Comparison of ENCODE assay signal across 8 cellular contexts in genomic region chr7:2757904-2758672, GRCh38.
DNase-seq lines count a peak whose midpoint lies in the region; ATAC-seq, FAIRE-seq and TF ChIP-seq lines count a peak whose summit lies in the region.

No MANE protein-coding gene starts in this region.

- no peak for TF ChIP-seq POLR2A in IMR-90 (IDR thresholded peaks at IDR 0.05; ENCODE audit: low read depth, low read length)
- no peak for TF ChIP-seq POLR2A in K562 (conservative IDR thresholded peaks at IDR 0.05)

- H4K91ac ChIP-seq in IMR-90 (ENCODE audit: insufficient read depth, low read depth, low read length) = peak overlapping the region; percentile 68

- peak; percentile 30 for TF ChIP-seq RAD21 in IMR-90 (IDR thresholded peaks at IDR 0.05; ENCODE audit: low read length)
- peak in 1 of 2 experiments; percentile 5; a peak in 2 of 4 replicates for TF ChIP-seq RAD21 in K562 (CRISPR knock-in tag; conservative IDR thresholded peaks at IDR 0.05 in 1 of 2, IDR thresholded peaks at IDR 0.05 in 1 of 2)

- in situ Hi-C loops in IMR-90 (cut with MboI; ENCODE audit: low sequenced_read_pairs) = no loop called here
- in situ Hi-C loops in K562 (cut with MboI) = no loop called here

- H3K56ac ChIP-seq in IMR-90 (ENCODE audit: extremely low read depth, insufficient read depth, low read length) = peak overlapping the region; percentile 67

- peaks cover 44% of the 10 kb centered on the region for H3K4me1 Mint-ChIP-seq in T-helper 1 cell treated with Interleukin-12 subunit alpha and Interleukin-12 subunit beta and Interleukin-4 antibody, amounts not matched to agents 30 μg/mL and 1 μg/mL, for 36 hours (ENCODE audit: low read depth)

- TF ChIP-seq CTCF in IMR-90 (conservative IDR thresholded peaks at IDR 0.05; ENCODE audit: low read depth, low read length) (no peak), K562 (IDR thresholded peaks at IDR 0.05 in 2 of 3, conservative IDR thresholded peaks at IDR 0.05 in 1 of 3; ENCODE audit: insufficient read depth in 2 of 3, low read depth in 1 of 3, low read length in 3 of 3) (no peak)

- H2BK120ac ChIP-seq in IMR-90 (ENCODE audit: low read depth, low read length) = peak overlapping the region; percentile 90

- H4K5ac ChIP-seq in IMR-90 (ENCODE audit: low read depth, low read length) = peak overlapping the region; percentile 35

- peak overlapping the region; percentile 93 for H3K27ac Mint-ChIP-seq in T-helper 1 cell treated with Interleukin-12 subunit alpha and Interleukin-12 subunit beta and Interleukin-4 antibody, amounts not matched to agents 30 μg/mL and 1 μg/mL, for 36 hours

- peaks cover 19% of the 10 kb centered on the region; the same call in 2 of the 3 replicates for H3K79me2 ChIP-seq in K562 (ENCODE audit: control insufficient read depth, insufficient read depth, low read length)

- peaks cover 19% of the 10 kb centered on the region for H3K36me3 Mint-ChIP-seq in T-helper 1 cell treated with Interleukin-12 subunit alpha and Interleukin-12 subunit beta and Interleukin-4 antibody, amounts not matched to agents 30 μg/mL and 1 μg/mL, for 36 hours (ENCODE audit: low read depth)

- H3K79me1 ChIP-seq in IMR-90 (ENCODE audit: low read depth in 1 of 2, low read length in 2 of 2) = peaks cover 44 to 72% of the 10 kb centered on the region in 2 experiments

- WGBS in IMR-90 (ENCODE audit: extremely low coverage in 2 of 2, insufficient read length in 1 of 2), 2 experiments = 14 to 100% methylated on average over 1 to 5 of the region's 12 CpGs
- 1% methylated on average over 12 of the region's 12 CpGs for WGBS in K562 (ENCODE audit: insufficient coverage, low coverage, missing lambda C conversion rate)

- H3K27me3 ChIP-seq in IMR-90 (ENCODE audit: control insufficient read depth, insufficient read depth, low read length) (no peaks in the 10 kb centered on the region), K562 (ENCODE audit: control insufficient read depth in 2 of 2, insufficient read depth in 2 of 2, low read length in 2 of 2) (no peaks in the 10 kb centered on the region)

- DNase-seq in GM04503 (ENCODE audit: low read depth) = peak; percentile 97
- DNase-seq in IMR-90 = peak; percentile 99
- DNase-seq in K562 (ENCODE audit: extremely low read depth in 1 of 4, low spot score in 3 of 4) = peak; percentile 70 to 94 (median 74)
- peak; percentile 95 for DNase-seq in kidney tubule cell (ENCODE audit: low spot score)
- DNase-seq in stimulated activated CD4-positive, alpha-beta T cell treated with anti-CD3 and anti-CD28 coated beads, Interleukin-4, amount 100 ng/mL, for 1 hour = peak; percentile 65
- no peak for DNase-seq in effector CD8-positive, alpha-beta T cell (lab: John Stamatoyannopoulos, UW)

- peaks cover 11% of the 10 kb centered on the region for H4K20me1 ChIP-seq in IMR-90 (ENCODE audit: insufficient read depth, low read length)
- 0 out of 2 replicates have a peak, but pooled peaks cover 3% of the 10 kb centered on the region for H4K20me1 ChIP-seq in K562 (replicated peaks; ENCODE audit: control insufficient read depth, insufficient read depth, low read length)

- peak overlapping the region; percentile 88 for H3K23ac ChIP-seq in IMR-90 (ENCODE audit: low read depth, low read length)

- peak overlapping the region; percentile 0 to 84; a peak in 3 of 4 replicates for H4K8ac ChIP-seq in IMR-90 (ENCODE audit: low read depth in 2 of 2, low read length in 2 of 2)

- H3K4me2 ChIP-seq in IMR-90 (ENCODE audit: low read depth, low read length) (peak overlapping the region; percentile 75), K562 (ENCODE audit: insufficient read depth, low read length) (peak overlapping the region; percentile 66)

- H2BK15ac ChIP-seq in IMR-90 (ENCODE audit: low read depth, low read length) = peak overlapping the region; percentile 10; the same call in 1 of the 3 replicates

- H3K9me1 ChIP-seq in IMR-90 (ENCODE audit: insufficient read depth, low read length) (peaks cover 30% of the 10 kb centered on the region), K562 (ENCODE audit: control insufficient read depth, insufficient read depth, low read length) (no peaks in the 10 kb centered on the region)

- CTCF ChIA-PET in IMR-90 (lab: Yijun Ruan, JAX) (interaction anchor here (1.0 to 1.4 kb wide), 2 partner anchors 23 to 129 kb away, joined by 3 to 4 read pairs; no protein-coding TSS in a partner anchor), K562 (lab: Yijun Ruan, JAX; ENCODE audit: low intra/inter-chr PET ratio) (no interaction called here)

- peak overlapping the region; percentile 43 for H3K18ac ChIP-seq in IMR-90 (ENCODE audit: low read depth, low read length)

- H3K4me3 ChIP-seq in IMR-90 (ENCODE audit: insufficient read depth, low read depth, low read length) = peak overlapping the region; percentile 6; the same call in 1 of the 2 replicates
- peak overlapping the region; percentile 17; the same call in 1 of the 2 replicates for H3K4me3 ChIP-seq in K562

- peaks cover 9% of the 10 kb centered on the region for H3K9me3 Mint-ChIP-seq in T-helper 1 cell treated with Interleukin-12 subunit alpha and Interleukin-12 subunit beta and Interleukin-4 antibody, amounts not matched to agents 30 μg/mL and 1 μg/mL, for 36 hours

- H3K27ac ChIP-seq in IMR-90 (ENCODE audit: insufficient read depth, low read length) (peak overlapping the region; percentile 95), K562 (ENCODE audit: extremely low read depth, low read depth, low read length) (peak overlapping the region; percentile 95)

- BruUV-seq in IMR-90 (replicated peaks; lab: Mats Ljungman, UMichigan) (no TSS peak), K562 (replicated peaks; lab: Mats Ljungman, UMichigan) (no TSS peak)

- peak overlapping the region; percentile 66 for H2BK20ac ChIP-seq in IMR-90 (ENCODE audit: low read depth, low read length)

- no peaks in the 10 kb centered on the region for H3K9me3 ChIP-seq in IMR-90 (ENCODE audit: control insufficient read depth, insufficient read depth, low read length)
- H3K9me3 ChIP-seq in K562 (replicated peaks; ENCODE audit: control insufficient read depth, insufficient read depth, low read depth, low read length) = no peaks in the 10 kb centered on the region

- peak overlapping the region; percentile 36 for H2AFZ ChIP-seq in IMR-90 (replicated peaks; ENCODE audit: low read length, poor library complexity)
- peak overlapping the region; percentile 86 for H2AFZ ChIP-seq in K562 (ENCODE audit: low read depth, low read length)

- intact Hi-C loops in IMR-90 (cut with micrococcal nuclease) (loop anchor here (1.0 kb wide), 1 partner anchor 62 kb away; no protein-coding TSS in a partner anchor), K562 (cut with micrococcal nuclease) (loop anchor here (2.0 to 10.0 kb wide), 3 partner anchors 23 to 87 kb away; partner anchors contain the start of gene GNA12)

- peak overlapping the region; percentile 87 for H2AK9ac ChIP-seq in IMR-90 (replicated peaks; ENCODE audit: low read depth, low read length, poor library complexity)

- POLR2A ChIA-PET in IMR-90 (lab: Charles Lee; ENCODE audit: unreplicated experiment) = interaction anchor here (0.6 kb wide), 1 partner anchor 164 kb away, joined by 3 read pairs; no protein-coding TSS in a partner anchor
- POLR2A ChIA-PET in K562 (lab: Yijun Ruan, JAX) = interaction anchor here (0.5 to 2.2 kb wide), 17 partner anchors 13 to 1708 kb away, joined by 3 to 22 read pairs (median 3); no protein-coding TSS in a partner anchor

- peak; percentile 97 for FAIRE-seq in K562 (lab: Jason Lieb, UNC)

- dilution Hi-C loops in IMR-90 (cut with HindIII; ENCODE audit: low sequenced_read_pairs, unreplicated experiment) = no loop called here

- H2BK5ac ChIP-seq in IMR-90 (ENCODE audit: low read depth, low read length, poor library complexity, severe bottlenecking) = peak overlapping the region; percentile 93

- TF ChIP-seq EP300 in K562 (IDR thresholded peaks at IDR 0.05; ENCODE audit: low read length) = peak; percentile 68

- H3K9ac ChIP-seq in IMR-90 (ENCODE audit: low read depth, low read length) (peak overlapping the region; percentile 13), K562 (ENCODE audit: insufficient read depth in 1 of 2, low read depth in 2 of 2, low read length in 2 of 2) (peak overlapping the region; percentile 41 to 74)

- H3K36me3 ChIP-seq in IMR-90 (ENCODE audit: control insufficient read depth, insufficient read depth, low read length) (peaks cover 6% of the 10 kb centered on the region), K562 (ENCODE audit: control insufficient read depth, insufficient read depth, low read length) (peaks cover 6% of the 10 kb centered on the region; the same call in 1 of the 3 replicates)

- peak overlapping the region; percentile 96 for H3K4ac ChIP-seq in IMR-90 (ENCODE audit: low read depth, low read length)

- H3K4me1 ChIP-seq in IMR-90 (ENCODE audit: control insufficient read depth, insufficient read depth, low read length) = peaks cover 39% of the 10 kb centered on the region
- peaks cover 32 to 58% of the 10 kb centered on the region in 2 experiments for H3K4me1 ChIP-seq in K562 (replicated peaks in 1 of 2; ENCODE audit: control insufficient read depth in 2 of 2, insufficient read depth in 2 of 2, low read length in 2 of 2)

- ATAC-seq in GM21786 (IDR thresholded peaks at IDR 0.05; ENCODE audit: unreplicated experiment) = peak; percentile 73
- peak; percentile 82 for ATAC-seq in IMR-90 (ENCODE audit: low read depth)
- peak; percentile 93 for ATAC-seq in K562

- H3K4me3 Mint-ChIP-seq in T-helper 1 cell treated with Interleukin-12 subunit alpha and Interleukin-12 subunit beta and Interleukin-4 antibody, amounts not matched to agents 30 μg/mL and 1 μg/mL, for 36 hours = peak overlapping the region; percentile 73

- H3K27me3 Mint-ChIP-seq in T-helper 1 cell treated with Interleukin-12 subunit alpha and Interleukin-12 subunit beta and Interleukin-4 antibody, amounts not matched to agents 30 μg/mL and 1 μg/mL, for 36 hours (ENCODE audit: low read depth) = no peaks in the 10 kb centered on the region

- peak overlapping the region; percentile 74 for H3K14ac ChIP-seq in IMR-90 (replicated peaks; ENCODE audit: low read depth, low read length)

- H2AK5ac ChIP-seq in IMR-90 (ENCODE audit: low read depth, low read length) = peak overlapping the region; percentile 60

TF ChIP-seq in IMR-90, 13 proteins besides CTCF, POLR2A, EP300 and RAD21 (continues in another document):
- peak; percentile 70 for TF ChIP-seq MXI1 (IDR thresholded peaks at IDR 0.05; ENCODE audit: borderline replicate concordance, low read depth, low read length)
- TF ChIP-seq RCOR1 (IDR thresholded peaks at IDR 0.05; ENCODE audit: insufficient replicate concordance, low read length) = peak; percentile 64

TF ChIP-seq in K562, 482 proteins besides CTCF, POLR2A, EP300 and RAD21 (continues in another document):
- TF ChIP-seq SRSF3 (IDR thresholded peaks at IDR 0.05; ENCODE audit: insufficient read depth, low read length) (no peak), TBL1XR1 (IDR thresholded peaks at IDR 0.05; ENCODE audit: low read length in 2 of 2) (peak in 1 of 2 experiments; percentile 66; a peak in 2 of 4 replicates), TBP (optimal IDR thresholded peaks at IDR 0.05; ENCODE audit: low read depth, low read length) (peak; percentile 49)
